14 cellular contexts compared by ENCODE assay signal in genomic region chr5:158123595-158123994, GRCh38.
DNase-seq lines count a peak whose midpoint lies in the region; ATAC-seq and TF ChIP-seq lines count a peak whose summit lies in the region.
"Had no signal": no experiment of that assay in that cellular context is flagged by ENCODE, and none has a peak within 500 bp of the region (broad histone marks: within the 10 kb centered on the region; RNA-seq: fewer than 3 reads in every experiment).

No MANE protein-coding gene starts in this region.

- no peak overlapping the region for H3K27ac Mint-ChIP-seq in memory B cell
- H3K27ac Mint-ChIP-seq: CD4-positive, alpha-beta T cell had no signal

- no peaks in the 10 kb centered on the region for H3K79me2 ChIP-seq in OCI-LY3 (ENCODE audit: low read length)

- H3K27me3 ChIP-seq in OCI-LY3 (ENCODE audit: low read depth, low read length) = peaks cover 10% of the 10 kb centered on the region
- H3K27me3 ChIP-seq in left ventricle myocardium inferior (ENCODE audit: low read depth) = peaks cover 19% of the 10 kb centered on the region

- H3K4me3 Mint-ChIP-seq in memory B cell = no peak overlapping the region
- H3K4me3 Mint-ChIP-seq: CD4-positive, alpha-beta T cell had no signal

- H3K4me3 ChIP-seq in HEK293 (ENCODE audit: low read depth, low read length) (no peak overlapping the region), OCI-LY3 (ENCODE audit: low read length) (peak overlapping the region; percentile 13; the same call in 1 of the 2 replicates), foreskin fibroblast (ENCODE audit: low read depth in 1 of 2, low read length in 2 of 2) (no peak overlapping the region), left ventricle myocardium inferior (no peak overlapping the region)

- H3K27ac ChIP-seq in HEK293 (ENCODE audit: extremely low read depth, low read depth, low read length) (no peak overlapping the region), OCI-LY3 (ENCODE audit: low read length) (no peak overlapping the region), left ventricle myocardium inferior (replicated peaks) (no peak overlapping the region)
- H3K27ac ChIP-seq: HL-60 had no signal

- peaks cover 8% of the 10 kb centered on the region; the same call in 1 of the 2 replicates for H3K4me1 ChIP-seq in HEK293 (ENCODE audit: control insufficient read depth, insufficient read depth, low read length)
- H3K4me1 ChIP-seq in OCI-LY3 (ENCODE audit: low read length) = peaks cover 28% of the 10 kb centered on the region
- H3K4me1 ChIP-seq in left ventricle myocardium inferior = no peaks in the 10 kb centered on the region

- H3K36me3 Mint-ChIP-seq in memory B cell = no peaks in the 10 kb centered on the region

- no peaks in the 10 kb centered on the region for H3K36me3 ChIP-seq in HEK293 (ENCODE audit: control insufficient read depth in 2 of 2, insufficient read depth in 1 of 2, low read length in 2 of 2)
- no peaks in the 10 kb centered on the region for H3K36me3 ChIP-seq in OCI-LY3 (replicated peaks; ENCODE audit: low read depth, low read length)
- H3K36me3 ChIP-seq in left ventricle myocardium inferior = no peaks in the 10 kb centered on the region

- TF ChIP-seq CTCF in HEK293 (tag by site-specific recombination; IDR thresholded peaks at IDR 0.05) (no peak), OCI-LY3 (IDR thresholded peaks at IDR 0.05; ENCODE audit: low read depth, low read length) (no peak), foreskin fibroblast (IDR thresholded peaks at IDR 0.05; ENCODE audit: low read depth, low read length) (no peak), left ventricle myocardium inferior (IDR thresholded peaks at IDR 0.05; ENCODE audit: borderline replicate concordance) (no peak)

- no peak overlapping the region for H2AFZ ChIP-seq in OCI-LY3 (ENCODE audit: low read depth, low read length)

- intact Hi-C loops in left ventricle myocardium inferior (cut with micrococcal nuclease) = no loop called here

- no peaks in the 10 kb centered on the region for H3K9me3 Mint-ChIP-seq in memory B cell
- H3K9me3 Mint-ChIP-seq: CD4-positive, alpha-beta T cell had no signal

- CTCF ChIA-PET in HEK293 (lab: Yijun Ruan, JAX) = interaction anchor here (0.9 kb wide), 1 partner anchor 48 kb away, joined by 3 read pairs; no protein-coding TSS in a partner anchor

- no peaks in the 10 kb centered on the region for H3K9me3 ChIP-seq in HEK293 (ENCODE audit: control insufficient read depth, insufficient read depth, low read depth, low read length)
- no peaks in the 10 kb centered on the region for H3K9me3 ChIP-seq in OCI-LY3 (ENCODE audit: insufficient read depth, low read length)
- no peaks in the 10 kb centered on the region for H3K9me3 ChIP-seq in left ventricle myocardium inferior (replicated peaks)

- peaks cover 8% of the 10 kb centered on the region for H3K4me1 Mint-ChIP-seq in memory B cell

- H4K20me1 ChIP-seq in OCI-LY3 (ENCODE audit: insufficient read depth, low read length) = no peaks in the 10 kb centered on the region

- ATAC-seq in memory B cell (ENCODE audit: low read depth) = peak; percentile 85
- ATAC-seq in activated CD4-positive, CD25-positive, alpha-beta regulatory T cell treated with anti-CD3 and anti-CD28 coated beads, Interleukin-2, amount 50 U/mL, for 24 hours = no peak

- DNase-seq in memory B cell (ENCODE audit: low spot score in 2 of 2) (no peak), RKO (ENCODE audit: low spot score) (no peak), foreskin fibroblast (no peak), left ventricle myocardium inferior (no peak)
- DNase-seq: ACHN; C1 segment of cervical spinal cord; Calu3; CD4-positive, alpha-beta T cell; DMS 273 treated with DMSO at 0.1 percent for 48 hours; HCEC 1CT had no signal

- peak overlapping the region; percentile 45 for H3K4me2 ChIP-seq in OCI-LY3 (ENCODE audit: low read length)

- no peak overlapping the region for H3K9ac ChIP-seq in OCI-LY3 (ENCODE audit: low read length)

- peaks cover 4% of the 10 kb centered on the region for H3K27me3 Mint-ChIP-seq in memory B cell

- POLR2A ChIA-PET in HEK293 (lab: Yijun Ruan, JAX) = no interaction called here

TF ChIP-seq in HEK293, 187 proteins besides CTCF, POLR2A, EP300 and RAD21:
- TF ChIP-seq ZNF211 (tag by site-specific recombination; IDR thresholded peaks at IDR 0.05; ENCODE audit: low read depth) = no peak
- TF ChIP-seq PRDM1 (tag by site-specific recombination; IDR thresholded peaks at IDR 0.05) = peak; percentile 10; the same call in 1 of the 2 replicates
- TF ChIP-seq ZSCAN4 (tag by site-specific recombination; IDR thresholded peaks at IDR 0.05) = no peak
- TF ChIP-seq ZNF341 (tag by site-specific recombination; IDR thresholded peaks at IDR 0.05; ENCODE audit: low read depth) = no peak
- no peak for TF ChIP-seq ZNF548 (tag by site-specific recombination; IDR thresholded peaks at IDR 0.05)
